ENCODE assay signal across 10 cellular contexts in the genomic region with DNA sequence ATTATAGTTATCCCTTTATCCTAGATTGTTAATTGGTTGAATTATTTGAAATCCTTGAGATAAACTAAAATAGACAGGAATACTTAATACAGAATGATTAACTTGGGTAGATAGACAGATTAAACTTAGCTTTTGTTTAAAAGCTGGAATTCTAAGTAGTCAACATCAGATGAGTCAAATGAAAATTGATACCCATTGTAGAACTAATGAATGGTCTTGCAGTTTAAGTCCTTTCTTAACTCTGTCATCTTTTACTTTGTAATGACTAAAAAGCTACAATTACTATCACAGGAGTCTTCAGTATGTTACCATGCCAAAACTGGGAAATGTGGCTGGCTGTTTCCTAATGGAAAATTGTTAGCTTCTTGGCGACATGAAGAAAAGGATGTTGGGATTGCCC. TPM values are rescaled to one million over a fixed set of nuclear protein-coding genes. Genes with fewer than 3 reads are reported as not detected.
DNase-seq lines count a peak whose midpoint lies in the region; ATAC-seq and TF ChIP-seq lines count a peak whose summit lies in the region.
"Had no signal": no experiment of that assay in that cellular context is flagged by ENCODE, and none has a peak within 500 bp of the region (broad histone marks: within the 10 kb centered on the region; RNA-seq: fewer than 3 reads in every experiment).

No MANE protein-coding gene starts in this region.

- POLR2A ChIA-PET in PC-3 (lab: Charles Lee; ENCODE audit: unreplicated experiment): no interaction called here

- H3K4me3 ChIP-seq in DND-41 (ENCODE audit: low read depth in 1 of 2, low read length in 2 of 2) (peak overlapping the region in 1 of 2 experiments; percentile 57; a peak in 2 of 4 replicates), PC-3 (ENCODE audit: low read length) (peak overlapping the region; percentile 74), psoas muscle (peak overlapping the region; percentile 70), lower leg skin (ENCODE audit: low read depth, poor library complexity, severe bottlenecking) (no peak overlapping the region)

- H3K27ac ChIP-seq in DND-41 (ENCODE audit: low read length) (peak overlapping the region; percentile 86), PC-3 (ENCODE audit: low read length) (peak overlapping the region; percentile 75), psoas muscle (peak overlapping the region; percentile 77)

- H4K20me1 ChIP-seq in DND-41 (ENCODE audit: insufficient read depth, low read length) (no peaks in the 10 kb centered on the region), PC-3 (ENCODE audit: low read length) (no peaks in the 10 kb centered on the region)

- H3K4me2 ChIP-seq in DND-41 (ENCODE audit: insufficient read depth, low read length) (peak overlapping the region; percentile 66), PC-3 (ENCODE audit: low read length) (peak overlapping the region; percentile 87)

- intact Hi-C loops in PC-3 (cut with micrococcal nuclease): no loop called here
- intact Hi-C loops in psoas muscle (cut with DNase I): no loop called here
- intact Hi-C loops in lower leg skin (cut with DNase I; ENCODE audit: low total_unique reads): no loop called here

- TF ChIP-seq CTCF in DND-41 (IDR thresholded peaks at IDR 0.05; ENCODE audit: borderline replicate concordance, extremely low read depth, low read length, poor library complexity, severe bottlenecking) (no peak), PC-3 (conservative IDR thresholded peaks at IDR 0.05; ENCODE audit: low read depth, low read length) (no peak), psoas muscle (IDR thresholded peaks at IDR 0.05) (no peak), lower leg skin (IDR thresholded peaks at IDR 0.05) (no peak)

- no peaks in the 10 kb centered on the region for H3K36me3 ChIP-seq in DND-41 (ENCODE audit: insufficient read depth, low read length)
- H3K36me3 ChIP-seq in PC-3 (ENCODE audit: low read depth, low read length): no peaks in the 10 kb centered on the region
- H3K36me3 ChIP-seq in psoas muscle (ENCODE audit: insufficient read depth in 1 of 2, low read depth in 1 of 2): no peaks in the 10 kb centered on the region

- H2AFZ ChIP-seq in DND-41 (ENCODE audit: low read depth, low read length) (peak overlapping the region; percentile 60; the same call in 1 of the 2 replicates), PC-3 (ENCODE audit: low read length) (peak overlapping the region; percentile 84)

- TF ChIP-seq POLR2A in lower leg skin (IDR thresholded peaks at IDR 0.05): no peak

- CTCF ChIA-PET in PC-3 (lab: Charles Lee): interaction anchor here (0.5 kb wide), 1 partner anchor 1897 kb away, joined by 4 read pairs; a partner anchor contains a TSS

- H3K9me2 ChIP-seq in PC-3 (replicated peaks; ENCODE audit: low read length): no peaks in the 10 kb centered on the region

- H3K4me1 ChIP-seq in DND-41 (ENCODE audit: insufficient read depth, low read length): peaks cover 53% of the 10 kb centered on the region
- H3K4me1 ChIP-seq in PC-3 (ENCODE audit: insufficient read depth, low read length): peaks cover 41% of the 10 kb centered on the region
- H3K4me1 ChIP-seq in psoas muscle: peaks cover 7% of the 10 kb centered on the region

- no peaks in the 10 kb centered on the region for H3K9me3 ChIP-seq in DND-41 (ENCODE audit: insufficient read depth, low read length, severe bottlenecking)
- no peaks in the 10 kb centered on the region for H3K9me3 ChIP-seq in PC-3 (ENCODE audit: low read length)
- no peaks in the 10 kb centered on the region for H3K9me3 ChIP-seq in psoas muscle

- H3K9ac ChIP-seq in DND-41 (ENCODE audit: low read depth, low read length): peak overlapping the region; percentile 63
- H3K9ac ChIP-seq in PC-3 (ENCODE audit: low read length): peak overlapping the region; percentile 45; the same call in 1 of the 2 replicates

- H3F3A ChIP-seq in PC-3 (ENCODE audit: low read length, unreplicated experiment): no peaks in the 10 kb centered on the region

- H3K79me2 ChIP-seq in DND-41 (ENCODE audit: insufficient read depth, low read length) (no peaks in the 10 kb centered on the region), PC-3 (ENCODE audit: low read length) (no peaks in the 10 kb centered on the region)

- H3K27me3 ChIP-seq in DND-41 (ENCODE audit: insufficient read depth, low read length, poor library complexity): no peaks in the 10 kb centered on the region
- no peaks in the 10 kb centered on the region for H3K27me3 ChIP-seq in PC-3 (ENCODE audit: low read length)
- H3K27me3 ChIP-seq in psoas muscle (ENCODE audit: insufficient read depth in 3 of 3, low read length in 2 of 3): no peaks in the 10 kb centered on the region

- DNase-seq in DND-41 (no peak), PC-3 (no peak), dermis blood vessel endothelial cell (peak; percentile 37), psoas muscle (no peak), lower leg skin (ENCODE audit: low spot score in 2 of 2) (no peak), NCI-H1417 (lab: John Stamatoyannopoulos, UW) (no peak)
- DNase-seq: anterior cingulate cortex, Kasumi-1 had no signal

- 29 to 34% (median 33%) methylated on average over 1 of the region's 1 CpG for WGBS in psoas muscle, 3 donors
- WGBS in lower leg skin, 2 donors: 18 to 42% methylated on average over 1 of the region's 1 CpG

- no TSS peak for BruUV-seq in PC-3 (replicated peaks; lab: Mats Ljungman, UMichigan)

- no peak for ATAC-seq in DND-41 (ENCODE audit: insufficient read depth, low read depth)
- ATAC-seq in PC-3: no peak
- ATAC-seq in psoas muscle: no peak
- no peak for ATAC-seq in HG03097 (IDR thresholded peaks at IDR 0.05; ENCODE audit: low FRiP score, unreplicated experiment)
- ATAC-seq in HG03354 (IDR thresholded peaks at IDR 0.05; ENCODE audit: poor library complexity, severe bottlenecking, unreplicated experiment): no peak

RNA-seq across cellular contexts. Expression of a gene that starts 20.3 kb away (rescaled TPM):
- total RNA-seq in PC-3 (2014; rRNA removed) (176 and 192 TPM in 2 replicates), dermis blood vessel endothelial cell (798 and 1,016 TPM in 2 replicates), psoas muscle (10 to 100 TPM; 20.7 to 29.5 (median 25.6) TPM), lower leg skin (100 to 1,000 TPM; 146 to 284 (median 173) TPM)
- polyA plus RNA-seq in psoas muscle: 10 to 100 TPM; 23.9 to 60.8 (median 33.8) TPM
